Comparison of ENCODE assay signal across 12 cellular contexts in genomic region chr10:34124522-34125035, GRCh38.
DNase-seq lines count a peak whose midpoint lies in the region; ATAC-seq and TF ChIP-seq lines count a peak whose summit lies in the region.
"Had no signal": no experiment of that assay in that cellular context is flagged by ENCODE, and none has a peak within 500 bp of the region (broad histone marks: within the 10 kb centered on the region; RNA-seq: fewer than 3 reads in every experiment).

No MANE protein-coding gene starts in this region.

- BruUV-seq in PC-9 (replicated peaks; lab: Mats Ljungman, UMichigan) = no TSS peak

- H3K36me3 ChIP-seq in PC-9 (ENCODE audit: low read depth) = no peaks in the 10 kb centered on the region
- H3K36me3 ChIP-seq: neural progenitor cell had no signal

- no peaks in the 10 kb centered on the region for H4K20me1 ChIP-seq in PC-9 (ENCODE audit: insufficient read depth)

- POLR2A ChIA-PET in PC-9 (lab: Charles Lee; ENCODE audit: unreplicated experiment) = interaction anchor here (0.6 to 0.7 kb wide), 2 partner anchors 177 to 263 kb away, joined by 3 read pairs; no protein-coding TSS in a partner anchor

- no peaks in the 10 kb centered on the region for H3K79me2 ChIP-seq in PC-9 (ENCODE audit: low read depth)

- CTCF ChIA-PET in PC-9 (lab: Charles Lee) = no interaction called here

- intact Hi-C loops in PC-9 (cut with micrococcal nuclease; ENCODE audit: unreplicated experiment) = loop anchor here (5.0 kb wide), 1 partner anchor 792 kb away; the partner anchor contains the start of gene NRP1
- intact Hi-C loops in sciatic nerve (cut with DNase I) = no loop called here

- ATAC-seq in sciatic nerve = peak; percentile 25

- H3K9me2 ChIP-seq in PC-9 (ENCODE audit: insufficient read depth) = no peaks in the 10 kb centered on the region

- TF ChIP-seq CTCF in PC-9 (conservative IDR thresholded peaks at IDR 0.05) = no peak
- no peak for TF ChIP-seq CTCF in epithelial cell of proximal tubule (conservative IDR thresholded peaks at IDR 0.05; ENCODE audit: low read depth, low read length)

- peak; percentile 20 for DNase-seq in DMS53 (lab: John Stamatoyannopoulos, UW)
- DNase-seq in DMS53 treated with DMSO at 0.1 percent for 48 hours (lab: John Stamatoyannopoulos, UW; ENCODE audit: unreplicated experiment) = no peak
- DNase-seq in PC-9 = peak; percentile 80 to 84
- DNase-seq in epithelial cell of proximal tubule (ENCODE audit: low read depth) = peak; percentile 82
- no peak for DNase-seq in sciatic nerve (ENCODE audit: low spot score)
- no peak for DNase-seq in NK-92 (lab: John Stamatoyannopoulos, UW; ENCODE audit: unreplicated experiment)
- DNase-seq in midbrain (lab: John Stamatoyannopoulos, UW) = no peak
- no peak for DNase-seq in NCI-H524 (lab: John Stamatoyannopoulos, UW)
- DNase-seq: aorta, NCI-H82 had no signal

- H3K4me3 ChIP-seq in PC-9 (peak overlapping the region; percentile 23; the same call in 1 of the 2 replicates), epithelial cell of proximal tubule (ENCODE audit: low read depth, low read length) (no peak overlapping the region)
- H3K4me3 ChIP-seq: neural progenitor cell had no signal

- H3K27me3 ChIP-seq in PC-9 (ENCODE audit: insufficient read depth, low read depth) = no peaks in the 10 kb centered on the region
- H3K27me3 ChIP-seq: neural progenitor cell had no signal

- no peaks in the 10 kb centered on the region; the same call in 1 of the 2 replicates for H3K9me3 ChIP-seq in PC-9 (ENCODE audit: insufficient read depth, low read depth)

- H3K27ac ChIP-seq in PC-9 = peak overlapping the region; percentile 56
- H3K27ac ChIP-seq: 22Rv1 had no signal

- H3K4me2 ChIP-seq in PC-9 = peak overlapping the region; percentile 46

- peaks cover 11% of the 10 kb centered on the region; the same call in 1 of the 2 replicates for H3F3A ChIP-seq in PC-9 (ENCODE audit: insufficient read depth, low read depth)

- peaks cover 15% of the 10 kb centered on the region for H3K4me1 ChIP-seq in PC-9 (replicated peaks; ENCODE audit: insufficient read depth)

- peak overlapping the region; percentile 67; the same call in 1 of the 2 replicates for H2AFZ ChIP-seq in PC-9
- H2AFZ ChIP-seq: neural progenitor cell had no signal

Comparison
In these comparisons a context has a peak if more than half of its experiments do, and no peak if none do; other contexts are left out.
1. DNase-seq: peak in DMS53 (single experiment), PC-9 (2 of 2) and epithelial cell of proximal tubule (single experiment); none in DMS53 treated with DMSO at 0.1 percent for 48 hours (single experiment), sciatic nerve (single experiment), NK-92 (single experiment), midbrain (single experiment) and NCI-H524 (0 of 2).